8 cellular contexts compared by ENCODE assay signal in genomic region chr17:74961657-74962360, GRCh38. TPM values are rescaled to one million over a fixed set of nuclear protein-coding genes. Genes with fewer than 3 reads are reported as not detected.
DNase-seq lines count a peak whose midpoint lies in the region; ATAC-seq and TF ChIP-seq lines count a peak whose summit lies in the region.

No MANE protein-coding gene starts in this region.

- POLR2A ChIA-PET in HCT116 (lab: Charles Lee), result interaction anchor here (0.6 to 2.3 kb wide), 11 partner anchors 8 to 240 kb away, joined by 3 to 10 read pairs (median 4); partner anchors contain the start of genes ARMC7, CDR2L, FDXR and HID1

- H3K36me3 ChIP-seq in HCT116 (ENCODE audit: control insufficient read depth in 1 of 2, insufficient read depth in 2 of 2, low read length in 2 of 2) (no peaks in the 10 kb centered on the region), left lung (peaks cover 0 to 7% of the 10 kb centered on the region in 2 donors)

- RAD21 ChIA-PET in HCT116 (lab: Charles Lee; ENCODE audit: low non-redundant PET in 1 of 2, low total read pairs in 2 of 2, uncharacterized antibody in 2 of 2, unreplicated experiment in 2 of 2), result interaction anchor here (0.5 to 1.9 kb wide), 15 partner anchors 11 to 240 kb away, joined by 3 to 11 read pairs (median 4); partner anchors contain the start of genes CDR2L (in 1 of the 2), FDXR (in 1 of the 2), HID1 (in 1 of the 2) and MRPL58 (in 1 of the 2)

- no peaks in the 10 kb centered on the region for H3K36me3 Mint-ChIP-seq in chondrocyte (ENCODE audit: low read depth)

- DNase-seq in AML-193 (lab: John Stamatoyannopoulos, UW) (peak; percentile 77), HCT116 (ENCODE audit: low read depth, low spot score) (peak; percentile 80), NCI-H524 (lab: John Stamatoyannopoulos, UW) (peak; percentile 96 to 97), chondrocyte (ENCODE audit: low spot score) (no peak), left lung (peak; percentile 85 to 88)
- peak; percentile 90 for DNase-seq in activated CD4-positive, alpha-beta T cell treated with anti-CD3 and anti-CD28 coated beads for 48 hours
- DNase-seq in stimulated activated CD4-positive, alpha-beta T cell treated with anti-CD3 and anti-CD28 coated beads, Interleukin-4, amount 100 ng/mL, for 24 hours, result peak; percentile 89

- no TSS peak for BruUV-seq in HCT116 (replicated peaks; lab: Mats Ljungman, UMichigan)

- no peaks in the 10 kb centered on the region for H3K79me2 ChIP-seq in HCT116 (ENCODE audit: insufficient read depth, low read length)

- no peak overlapping the region for H3K9ac ChIP-seq in HCT116 (ENCODE audit: low read length)

- intact Hi-C loops in HCT116 (cut with micrococcal nuclease) (loop anchor here (1.0 to 5.0 kb wide), 7 partner anchors 44 to 450 kb away; partner anchors contain the start of gene MRPL58), left lung (cut with DNase I) (no loop called here)

- CTCF ChIA-PET in HCT116 (lab: Charles Lee), result interaction anchor here (0.6 to 3.9 kb wide), 55 partner anchors 9 to 451 kb away, joined by 3 to 36 read pairs (median 7); partner anchors contain the start of genes ARMC7, ATP5PD, CDR2L and FDXR

- no peak overlapping the region for H3K4me3 ChIP-seq in HCT116 (replicated peaks in 1 of 2; ENCODE audit: low read depth in 1 of 2, low read length in 2 of 2)
- no peak overlapping the region for H3K4me3 ChIP-seq in left lung

- H3K27me3 Mint-ChIP-seq in chondrocyte (ENCODE audit: low read depth), result no peaks in the 10 kb centered on the region

- H3K27ac ChIP-seq in HCT116 (ENCODE audit: low read depth, low read length), result no peak overlapping the region
- no peak overlapping the region for H3K27ac ChIP-seq in left lung

- no peak for TF ChIP-seq POLR2A in HCT116 (IDR thresholded peaks at IDR 0.05; ENCODE audit: borderline replicate concordance, extremely low read depth, insufficient read depth, insufficient read length)

- no peaks in the 10 kb centered on the region for H3K27me3 ChIP-seq in HCT116 (ENCODE audit: insufficient read depth, low read length)
- H3K27me3 ChIP-seq in left lung, result no peaks in the 10 kb centered on the region

- H3K4me1 ChIP-seq in HCT116 (ENCODE audit: control insufficient read depth in 1 of 2, insufficient read depth in 2 of 2, low read length in 2 of 2), result peaks cover 11 to 20% of the 10 kb centered on the region in 2 experiments; a peak in 3 of 4 replicates
- H3K4me1 ChIP-seq in left lung, result peaks cover 0 to 13% of the 10 kb centered on the region in 2 donors

- no peaks in the 10 kb centered on the region for H4K20me1 ChIP-seq in HCT116 (ENCODE audit: insufficient read depth)

- H3K9me3 Mint-ChIP-seq in chondrocyte (ENCODE audit: low read depth), result no peaks in the 10 kb centered on the region

- H3K9me3 ChIP-seq in HCT116 (ENCODE audit: control insufficient read depth in 1 of 2, insufficient read depth in 1 of 2, low read depth in 1 of 2, low read length in 2 of 2) (no peaks in the 10 kb centered on the region), left lung (no peaks in the 10 kb centered on the region)

- H2AFZ ChIP-seq in HCT116 (ENCODE audit: low read depth, low read length, poor library complexity, severe bottlenecking), result no peak overlapping the region

- ATAC-seq in HCT116 (peak; percentile 80), left lung (peak; percentile 88), HG03432 (IDR thresholded peaks at IDR 0.05; ENCODE audit: unreplicated experiment) (no peak)

- H3K9me2 ChIP-seq in HCT116 (ENCODE audit: insufficient read depth), result no peaks in the 10 kb centered on the region

- H3K27ac Mint-ChIP-seq in chondrocyte (ENCODE audit: unreplicated experiment), result no peak overlapping the region

- peak; percentile 75 to 95 (median 87) for TF ChIP-seq CTCF in HCT116 (IDR thresholded peaks at IDR 0.05 in 2 of 3, conservative IDR thresholded peaks at IDR 0.05 in 1 of 3; ENCODE audit: borderline replicate concordance in 1 of 3, insufficient read depth in 1 of 3, low read depth in 2 of 3, low read length in 2 of 3)
- peak; percentile 87 for TF ChIP-seq CTCF in chondrocyte (IDR thresholded peaks at IDR 0.05)
- peak; percentile 82 to 89 for TF ChIP-seq CTCF in left lung (IDR thresholded peaks at IDR 0.05)

- TF ChIP-seq RAD21 in HCT116 (IDR thresholded peaks at IDR 0.05; ENCODE audit: low read depth), result peak; percentile 99

- H3K4me3 Mint-ChIP-seq in chondrocyte (ENCODE audit: unreplicated experiment), result no peak overlapping the region

- no peaks in the 10 kb centered on the region for H3K4me1 Mint-ChIP-seq in chondrocyte (ENCODE audit: low read depth)

- no peak overlapping the region for H3K4me2 ChIP-seq in HCT116 (ENCODE audit: low read length)

TF ChIP-seq in HCT116, 20 proteins besides CTCF, POLR2A, EP300 and RAD21:
- TF ChIP-seq ATF3 (IDR thresholded peaks at IDR 0.05) (no peak), YY1 (IDR thresholded peaks at IDR 0.05; ENCODE audit: extremely low read depth, insufficient replicate concordance, low read depth, low read length) (peak; percentile 52)

RNA-seq across cellular contexts. Expression of gene HID1, which starts 10.8 kb away (rescaled TPM):
- 43.8 TPM for total RNA-seq in HCT116 (2021; ENCODE audit: unreplicated experiment)
- polyA plus RNA-seq in HCT116 (2012), result 37.7 and 58.1 TPM in 2 replicates
- total RNA-seq in chondrocyte, result 4.7 to 7.7 TPM (median 5.2 TPM) in 3 replicates
- 10 to 100 TPM; 32.1 to 39.7 TPM for total RNA-seq in left lung

RNA-seq across cellular contexts. Expression of gene CDR2L, which starts 25.6 kb away (rescaled TPM):
- total RNA-seq in HCT116 (2021; ENCODE audit: unreplicated experiment) (26.5 TPM), chondrocyte (32.7 to 51.1 TPM (median 51.0 TPM) in 3 replicates), left lung (10 to 100 TPM; 22.9 to 41.2 TPM)
- 16.9 and 17.4 TPM in 2 replicates for polyA plus RNA-seq in HCT116 (2012)

RNA-seq across cellular contexts. Expression of gene OTOP3, which starts 26.1 kb away (rescaled TPM):
- not detected for total RNA-seq in HCT116 (2021; ENCODE audit: unreplicated experiment)
- polyA plus RNA-seq in HCT116 (2012), result not detected in 2 replicates
- total RNA-seq in chondrocyte, result not detected in 3 replicates
- total RNA-seq in left lung, result not detected

RNA-seq across cellular contexts. Expression of gene OTOP2, which starts 37.7 kb away (rescaled TPM):
- total RNA-seq in HCT116 (2021; ENCODE audit: unreplicated experiment) (not detected), chondrocyte (not detected in 3 replicates), left lung (not detected)
- 0.04 and 0.07 TPM in 2 replicates for polyA plus RNA-seq in HCT116 (2012)

RNA-seq across cellular contexts. Expression of gene USH1G, which starts 38.8 kb away (rescaled TPM):
- total RNA-seq in HCT116 (2021; ENCODE audit: unreplicated experiment) (3.1 TPM), chondrocyte (not detected in 3 replicates), left lung (not detected)
- polyA plus RNA-seq in HCT116 (2012), result 2.2 and 2.4 TPM in 2 replicates
